Comparison of ENCODE assay signal across 1 cellular context in genomic region chr2:182767578-182767977, GRCh38.
TF ChIP-seq lines count a peak whose summit lies in the region.

No MANE protein-coding gene starts in this region.

TF ChIP-seq in H1, 55 proteins besides CTCF, POLR2A, EP300 and RAD21 (continued from another document):
- TF ChIP-seq CEBPB (IDR thresholded peaks at IDR 0.05; ENCODE audit: low read depth, low read length) (no peak), CTBP2 (IDR thresholded peaks at IDR 0.05; ENCODE audit: borderline replicate concordance, insufficient read depth, insufficient read length, low read length) (no peak), KDM4A (IDR thresholded peaks at IDR 0.05; ENCODE audit: low read depth, low read length, severe bottlenecking) (no peak), GABPA (IDR thresholded peaks at IDR 0.05; ENCODE audit: borderline replicate concordance, insufficient read depth, low read length) (no peak), EZH2 (IDR thresholded peaks at IDR 0.05; ENCODE audit: low read depth, low read length, severe bottlenecking) (no peak)
